ENCODE assay signal across 8 cellular contexts in the genomic region with DNA sequence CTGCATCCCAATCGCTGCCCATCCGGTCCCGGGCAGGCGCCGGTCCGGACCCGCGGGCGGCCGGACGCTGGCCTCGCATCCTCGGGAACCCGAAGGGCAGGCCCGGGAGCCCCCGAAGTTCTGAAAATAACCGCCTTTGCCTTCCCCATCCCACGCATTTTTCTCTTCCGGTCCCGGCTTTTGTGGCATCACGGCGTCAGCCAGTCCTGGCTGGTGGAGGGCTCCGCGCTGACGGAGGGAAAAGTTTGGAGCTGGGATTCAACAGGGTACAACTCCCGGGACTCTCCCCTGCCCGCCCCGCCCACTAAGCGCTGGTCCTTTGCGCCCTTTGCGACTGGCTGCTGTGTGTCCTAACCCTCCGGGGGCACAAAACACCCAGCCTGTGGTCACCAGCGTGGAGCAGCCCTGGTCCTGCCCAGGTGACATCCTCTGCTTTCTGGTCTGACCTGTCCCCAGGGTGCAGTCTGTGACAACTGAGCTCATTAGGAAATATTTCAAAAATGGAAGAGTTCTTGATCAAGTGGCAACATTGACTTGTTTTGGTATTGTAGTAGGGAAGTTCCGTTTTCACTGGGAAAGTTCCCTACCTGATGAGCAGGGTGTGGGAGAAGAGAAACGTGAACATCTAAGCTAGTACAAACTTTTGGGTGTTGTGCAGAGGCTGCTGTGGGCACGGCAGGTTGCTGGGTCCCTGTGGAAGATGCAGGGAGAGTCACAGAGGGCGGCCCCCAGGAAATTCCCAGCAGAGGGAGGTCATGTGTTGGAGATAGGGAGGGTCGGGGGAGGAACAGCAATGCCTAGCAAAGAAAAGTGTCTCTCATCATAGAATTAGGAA. TPM values are rescaled to one million over a fixed set of nuclear protein-coding genes. Genes with fewer than 3 reads are reported as not detected.
DNase-seq lines count a peak whose midpoint lies in the region; ATAC-seq and TF ChIP-seq lines count a peak whose summit lies in the region.

No MANE protein-coding gene starts in this region.

- ATAC-seq in stimulated activated naive B cell treated with anti-CD40 and anti-IgM and Interleukin-4, amounts not matched to agents 10 μg/mL and 1 μg/mL and 100 μg/mL, for 72 hours (replicated peaks) = peak; percentile 50 to 70
- no peak for ATAC-seq in GM19023 (IDR thresholded peaks at IDR 0.05; ENCODE audit: unreplicated experiment)

- no peaks in the 10 kb centered on the region for H3K36me3 Mint-ChIP-seq in HFFc6 (ENCODE audit: low read depth)
- no peaks in the 10 kb centered on the region for H3K36me3 Mint-ChIP-seq in stimulated activated naive B cell treated with anti-CD40 and anti-IgM and Interleukin-4, amounts not matched to agents 10 μg/mL and 1 μg/mL and 100 μg/mL, for 72 hours

- peak overlapping the region; percentile 53 for H3K4me3 Mint-ChIP-seq in HFFc6
- H3K4me3 Mint-ChIP-seq in stimulated activated naive B cell treated with anti-CD40 and anti-IgM and Interleukin-4, amounts not matched to agents 10 μg/mL and 1 μg/mL and 100 μg/mL, for 72 hours = peak overlapping the region; percentile 60 to 65

- H3K27ac Mint-ChIP-seq in HFFc6 = no peak overlapping the region
- no peak overlapping the region for H3K27ac Mint-ChIP-seq in stimulated activated naive B cell treated with anti-CD40 and anti-IgM and Interleukin-4, amounts not matched to agents 10 μg/mL and 1 μg/mL and 100 μg/mL, for 72 hours

- DNase-seq in Ammon's horn (ENCODE audit: low spot score) (peak; percentile 73), HFFc6 (no peak), astrocyte of the hippocampus (ENCODE audit: low read depth, low spot score) (peak; percentile 67), iPS-NIHi11 (ENCODE audit: low spot score) (peak; percentile 64), Kasumi-1 (lab: John Stamatoyannopoulos, UW) (no peak)
- peak; percentile 2 for DNase-seq in stimulated activated naive B cell treated with anti-CD40 and anti-IgM and Interleukin-4, amounts not matched to agents 10 μg/mL and 1 μg/mL and 100 μg/mL, for 72 hours
- no peak for DNase-seq in stimulated activated CD4-positive, alpha-beta T cell treated with anti-CD3 and anti-CD28 coated beads, Interleukin-4, amount 100 ng/mL, for 1 hour

- TF ChIP-seq CTCF in HFFc6 (IDR thresholded peaks at IDR 0.05) = no peak

- H3K9me3 Mint-ChIP-seq in HFFc6 = peaks cover 4% of the 10 kb centered on the region; the same call in 1 of the 2 replicates
- no peaks in the 10 kb centered on the region for H3K9me3 Mint-ChIP-seq in stimulated activated naive B cell treated with anti-CD40 and anti-IgM and Interleukin-4, amounts not matched to agents 10 μg/mL and 1 μg/mL and 100 μg/mL, for 72 hours

- H3K27me3 Mint-ChIP-seq in HFFc6 (ENCODE audit: insufficient read depth) = peaks cover 53% of the 10 kb centered on the region
- peaks cover 67 to 68% of the 10 kb centered on the region in 2 donors for H3K27me3 Mint-ChIP-seq in stimulated activated naive B cell treated with anti-CD40 and anti-IgM and Interleukin-4, amounts not matched to agents 10 μg/mL and 1 μg/mL and 100 μg/mL, for 72 hours

- no peaks in the 10 kb centered on the region for H3K4me1 Mint-ChIP-seq in HFFc6 (ENCODE audit: low read depth)
- peaks cover 4 to 7% of the 10 kb centered on the region in 2 donors for H3K4me1 Mint-ChIP-seq in stimulated activated naive B cell treated with anti-CD40 and anti-IgM and Interleukin-4, amounts not matched to agents 10 μg/mL and 1 μg/mL and 100 μg/mL, for 72 hours

RNA-seq across cellular contexts. Expression of a gene that starts 0.8 kb away (rescaled TPM):
- 10 to 100 TPM in 4 of 6 experiments, 1 to 10 TPM in 2; 2.4 to 16.6 (median 15.5) TPM for total RNA-seq in HFFc6 (2021; fragmentation: NEBNext Ultra II Directional; extraction: Animal tissue kit (Norgen Biotek cat#: 25700))

Comparison
In these comparisons a context has a peak if more than half of its experiments do, and no peak if none do; other contexts are left out.
1. DNase-seq: peak in Ammon's horn (single experiment), astrocyte of the hippocampus (single experiment), iPS-NIHi11 (single experiment) and stimulated activated naive B cell treated with anti-CD40 and anti-IgM and Interleukin-4, amounts not matched to agents 10 μg/mL and 1 μg/mL and 100 μg/mL, for 72 hours (single experiment); none in HFFc6 (single experiment), Kasumi-1 (0 of 2) and stimulated activated CD4-positive, alpha-beta T cell treated with anti-CD3 and anti-CD28 coated beads, Interleukin-4, amount 100 ng/mL, for 1 hour (single experiment).